In genomic region chr19:35716735-35716984, GRCh38 we compare ENCODE assay signal across 1 cellular context.
TF ChIP-seq lines count a peak whose summit lies in the region.

No MANE protein-coding gene starts in this region.

TF ChIP-seq in HEK293, 187 proteins besides CTCF, POLR2A, EP300 and RAD21 (continued from another document):
- TF ChIP-seq ZBTB11 (tag by site-specific recombination; conservative IDR thresholded peaks at IDR 0.05; ENCODE audit: low read depth) (no peak), PATZ1 (tag by site-specific recombination; IDR thresholded peaks at IDR 0.05) (no peak)
